In the genomic region with DNA sequence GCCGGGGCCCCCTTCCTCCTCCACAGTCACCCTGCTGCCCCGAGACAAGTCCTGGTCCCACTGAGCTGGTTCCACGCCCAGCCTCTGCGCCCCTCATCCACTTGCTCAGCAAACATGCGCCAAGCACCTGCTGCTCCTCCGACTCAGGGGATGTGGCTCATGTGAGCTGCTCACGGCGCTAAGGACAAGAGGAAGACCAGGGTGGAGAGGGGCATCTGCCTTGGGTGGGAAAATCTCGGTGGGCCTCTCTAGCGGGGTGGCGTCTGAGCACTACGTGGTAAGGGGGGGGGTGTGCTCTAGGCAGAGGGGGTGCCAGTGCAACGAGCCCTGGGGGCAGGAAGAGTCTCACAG, we compare ENCODE assay signal across 18 cellular contexts. TPM values are rescaled to one million over a fixed set of nuclear protein-coding genes. Genes with fewer than 3 reads are reported as not detected.
DNase-seq lines count a peak whose midpoint lies in the region; ATAC-seq, FAIRE-seq and TF ChIP-seq lines count a peak whose summit lies in the region.
"Had no signal": no experiment of that assay in that cellular context is flagged by ENCODE, and none has a peak within 500 bp of the region (broad histone marks: within the 10 kb centered on the region; RNA-seq: fewer than 3 reads in every experiment).

No MANE protein-coding gene starts in this region.

- no peak for TF ChIP-seq RAD21 in K562 (CRISPR knock-in tag; conservative IDR thresholded peaks at IDR 0.05 in 1 of 2, IDR thresholded peaks at IDR 0.05 in 1 of 2)

- no peaks in the 10 kb centered on the region for H3K27me3 ChIP-seq in K562 (ENCODE audit: control insufficient read depth in 2 of 2, insufficient read depth in 2 of 2, low read length in 2 of 2)
- peaks cover 0 to 33% of the 10 kb centered on the region in 2 donors for H3K27me3 ChIP-seq in left lung
- H3K27me3 ChIP-seq in thoracic aorta (replicated peaks; ENCODE audit: insufficient read depth): no peaks in the 10 kb centered on the region

- H3K36me3 ChIP-seq in K562 (ENCODE audit: control insufficient read depth, insufficient read depth, low read length) (peaks cover 33% of the 10 kb centered on the region; the same call in 1 of the 3 replicates), left lung (peaks cover 0 to 4% of the 10 kb centered on the region in 2 donors), thoracic aorta (no peaks in the 10 kb centered on the region)
- H3K36me3 ChIP-seq: Peyer's patch had no signal

- no peak for TF ChIP-seq EP300 in K562 (IDR thresholded peaks at IDR 0.05; ENCODE audit: low read length)

- peaks cover 71% of the 10 kb centered on the region for H3K79me2 ChIP-seq in K562 (ENCODE audit: control insufficient read depth, insufficient read depth, low read length)

- no peak for TF ChIP-seq POLR2A in K562 (conservative IDR thresholded peaks at IDR 0.05)

- H2AFZ ChIP-seq in K562 (ENCODE audit: low read depth, low read length): no peak overlapping the region

- H3K27ac ChIP-seq in K562 (ENCODE audit: extremely low read depth, low read depth, low read length) (no peak overlapping the region), left lung (peak overlapping the region; percentile 86), thoracic aorta (peak overlapping the region; percentile 20 to 95)

- ATAC-seq in K562 (no peak), left lung (no peak), thoracic aorta (ENCODE audit: insufficient number of reproducible peaks, low FRiP score, low read depth) (no peak), GM21447 (IDR thresholded peaks at IDR 0.05; ENCODE audit: unreplicated experiment) (no peak)

- DNase-seq in HTR-8/SVneo (ENCODE audit: insufficient read length, low spot score) (no peak), K562 (ENCODE audit: extremely low read depth in 1 of 4, low spot score in 3 of 4) (no peak), left lung (peak; percentile 33 to 83), thoracic aorta (ENCODE audit: low spot score) (no peak), NCI-H1694 (lab: John Stamatoyannopoulos, UW) (no peak), activated gamma-delta T cell (lab: John Stamatoyannopoulos, UW) (no peak)
- no peak for DNase-seq in activated CD4-positive, CD25-positive, alpha-beta regulatory T cell (lab: John Stamatoyannopoulos, UW)
- DNase-seq: activated CD4-positive, alpha-beta memory T cell treated with anti-CD3 and anti-CD28 coated beads, Interleukin-2, amount 10 ng/mL, durations not matched to agents 7 days and 5 days; activated effector memory CD4-positive, alpha-beta T cell treated with anti-CD3 and anti-CD28 coated beads, Interleukin-2, amount 50 U/mL, for 16 hours; EL; hypothalamus; midbrain; MV-4-11; Peyer's patch; stimulated activated CD4-positive, alpha-beta T cell treated with anti-CD3 and anti-CD28 coated beads, Interleukin-1b, Interleukin-23, amount 100 ng/mL, for 48 hours had no signal

- H3K9ac ChIP-seq in K562 (ENCODE audit: insufficient read depth in 1 of 2, low read depth in 2 of 2, low read length in 2 of 2): peak overlapping the region in 1 of 2 experiments; percentile 56; a peak in 2 of 4 replicates

- in situ Hi-C loops in K562 (cut with MboI): loop anchor here (10.0 kb wide), 1 partner anchor 368 kb away; no protein-coding TSS in a partner anchor

- H3K9me3 ChIP-seq in K562 (replicated peaks; ENCODE audit: control insufficient read depth, insufficient read depth, low read depth, low read length) (no peaks in the 10 kb centered on the region), left lung (no peaks in the 10 kb centered on the region), thoracic aorta (no peaks in the 10 kb centered on the region)
- H3K9me3 ChIP-seq: Peyer's patch had no signal

- intact Hi-C loops in K562 (cut with micrococcal nuclease) (no loop called here), left lung (cut with DNase I) (no loop called here)

- no TSS peak for BruUV-seq in K562 (replicated peaks; lab: Mats Ljungman, UMichigan)

- peaks cover 4% of the 10 kb centered on the region for H3K9me1 ChIP-seq in K562 (ENCODE audit: control insufficient read depth, insufficient read depth, low read length)

- TF ChIP-seq CTCF in K562 (IDR thresholded peaks at IDR 0.05 in 2 of 3, conservative IDR thresholded peaks at IDR 0.05 in 1 of 3; ENCODE audit: insufficient read depth in 2 of 3, low read depth in 1 of 3, low read length in 3 of 3): no peak
- TF ChIP-seq CTCF in left lung (IDR thresholded peaks at IDR 0.05): no peak
- TF ChIP-seq CTCF in thoracic aorta (IDR thresholded peaks at IDR 0.05): no peak

- FAIRE-seq in HTR-8/SVneo (lab: Jason Lieb, UNC) (peak; percentile 89), K562 (lab: Jason Lieb, UNC) (no peak)
- FAIRE-seq: bronchial epithelial cell, H54 had no signal

- H3K4me1 ChIP-seq in K562 (replicated peaks in 1 of 2; ENCODE audit: control insufficient read depth in 2 of 2, insufficient read depth in 2 of 2, low read length in 2 of 2): peaks cover 52 to 96% of the 10 kb centered on the region in 2 experiments
- peaks cover 30 to 95% of the 10 kb centered on the region in 2 donors for H3K4me1 ChIP-seq in left lung
- peaks cover 60 to 87% of the 10 kb centered on the region in 2 donors for H3K4me1 ChIP-seq in thoracic aorta (ENCODE audit: control insufficient read depth in 1 of 2, low read depth in 2 of 2)

- POLR2A ChIA-PET in K562 (lab: Yijun Ruan, JAX): interaction anchor here (0.5 kb wide), 1 partner anchor 14 kb away, joined by 3 read pairs; no protein-coding TSS in a partner anchor

- H3K4me3 ChIP-seq in K562: no peak overlapping the region
- H3K4me3 ChIP-seq in left lung: no peak overlapping the region
- H3K4me3 ChIP-seq in thoracic aorta: peak overlapping the region; percentile 16
- H3K4me3 ChIP-seq: Peyer's patch had no signal

- 94% methylated on average over 3 of the region's 13 CpGs for WGBS in K562 (ENCODE audit: insufficient coverage, low coverage, missing lambda C conversion rate)

- CTCF ChIA-PET in K562 (lab: Yijun Ruan, JAX; ENCODE audit: low intra/inter-chr PET ratio): no interaction called here

- H4K20me1 ChIP-seq in K562 (replicated peaks; ENCODE audit: control insufficient read depth, insufficient read depth, low read length): peaks cover 13% of the 10 kb centered on the region; the same call in 1 of the 2 replicates

- no peak overlapping the region for H3K4me2 ChIP-seq in K562 (ENCODE audit: insufficient read depth, low read length)

RNA-seq across cellular contexts. Expression of gene LAMA5, which starts 4.5 kb away (rescaled TPM):
- 218 and 612 TPM in 2 replicates for total RNA-seq in K562 (2011; cell fraction: chromatin; rRNA removed; ENCODE audit: low replicate concordance)
- 256 and 378 TPM in 2 replicates for total RNA-seq in K562 (2011; cell fraction: nucleolus; rRNA removed)
- total RNA-seq in K562 (2011; cell fraction: nucleoplasm; rRNA removed): 206 and 238 TPM in 2 replicates
- 26.4 and 38.3 TPM in 2 replicates for total RNA-seq in K562 (2014; rRNA removed)
- total RNA-seq in K562 (2014; rRNA removed; fragmentation: Illumina TruSeq; extraction: Trizol): 2.2 and 3.2 TPM in 2 replicates
- total RNA-seq in K562 (2015; rRNA removed; fragmentation: Illumina TruSeq; extraction: Trizol): 11.3 and 11.7 TPM in 2 replicates
- total RNA-seq in K562 (2021): 86.4 and 101 TPM in 2 replicates
- polyA plus RNA-seq in K562 (2011; rRNA removed): 4.4 and 10.0 TPM in 2 replicates
- polyA plus RNA-seq in K562 (2011; cell fraction: cytosol; rRNA removed): 3.9 and 11.1 TPM in 2 replicates
- 130 and 166 TPM in 2 replicates for polyA plus RNA-seq in K562 (2011; cell fraction: nucleus; rRNA removed)
- 49.7 and 63.1 TPM in 2 replicates for polyA plus RNA-seq in K562 (2012)
- 7.8 and 20.0 TPM in 2 replicates for polyA plus RNA-seq in K562 (2014; fragmentation: Illumina TruSeq; extraction: Trizol)
- polyA plus RNA-seq in K562 (2014; fragmentation: Nextera tagmentation; extraction: Ambion mirVana): under 1 TPM; 0.31 to 0.48 TPM
- polyA plus RNA-seq in K562 (2014; rRNA removed): 60.2 and 67.3 TPM in 2 replicates
- polyA minus RNA-seq in K562 (2011; rRNA and poly(A)+ RNA removed): 1.5 and 1.9 TPM in 2 replicates
- polyA minus RNA-seq in K562 (2011; cell fraction: cytosol; rRNA and poly(A)+ RNA removed): 11.0 and 21.3 TPM in 2 replicates
- polyA minus RNA-seq in K562 (2011; cell fraction: nucleus; rRNA and poly(A)+ RNA removed): 33.7 and 42.1 TPM in 2 replicates
- 100 to 1,000 TPM; 222 to 267 TPM for total RNA-seq in left lung
- 100 to 1,000 TPM; 289 to 333 TPM for total RNA-seq in thoracic aorta

RNA-seq across cellular contexts. Expression of gene RPS21, which starts 24.3 kb away (rescaled TPM):
- total RNA-seq in K562 (2011; cell fraction: chromatin; rRNA removed; ENCODE audit: low replicate concordance): 256 and 439 TPM in 2 replicates
- 1,390 and 1,394 TPM in 2 replicates for total RNA-seq in K562 (2011; cell fraction: nucleolus; rRNA removed)
- total RNA-seq in K562 (2011; cell fraction: nucleoplasm; rRNA removed): 1,168 and 2,200 TPM in 2 replicates
- total RNA-seq in K562 (2014; rRNA removed) (1,801 and 2,504 TPM in 2 replicates), K562 (2014; rRNA removed; fragmentation: Illumina TruSeq; extraction: Trizol) (1,196 and 1,380 TPM in 2 replicates), K562 (2015; rRNA removed; fragmentation: Illumina TruSeq; extraction: Trizol) (1,567 and 1,716 TPM in 2 replicates), K562 (2021) (3,091 and 3,491 TPM in 2 replicates), left lung (1,000 to 10,000 TPM; 1,004 to 1,135 TPM), thoracic aorta (1,000 to 10,000 TPM; 1,025 to 2,724 TPM)
- polyA plus RNA-seq in K562 (2011; rRNA removed) (5,647 and 7,256 TPM in 2 replicates), K562 (2014; fragmentation: Illumina TruSeq; extraction: Trizol) (1,908 and 2,386 TPM in 2 replicates), K562 (2014; fragmentation: Nextera tagmentation; extraction: Ambion mirVana) (1,000 to 10,000 TPM; 3,588 to 3,968 TPM), K562 (2014; rRNA removed) (3,958 and 4,439 TPM in 2 replicates)
- 8,200 and 10,658 TPM in 2 replicates for polyA plus RNA-seq in K562 (2011; cell fraction: cytosol; rRNA removed)
- polyA plus RNA-seq in K562 (2011; cell fraction: nucleus; rRNA removed): 3,206 and 5,803 TPM in 2 replicates
- polyA plus RNA-seq in K562 (2012): 4,519 and 5,994 TPM in 2 replicates
- 1,429 and 1,744 TPM in 2 replicates for polyA minus RNA-seq in K562 (2011; rRNA and poly(A)+ RNA removed)
- 755 and 891 TPM in 2 replicates for polyA minus RNA-seq in K562 (2011; cell fraction: cytosol; rRNA and poly(A)+ RNA removed)
- polyA minus RNA-seq in K562 (2011; cell fraction: nucleus; rRNA and poly(A)+ RNA removed): 430 and 792 TPM in 2 replicates

RNA-seq across cellular contexts. Expression of gene CABLES2, which starts 44.5 kb away (rescaled TPM):
- 3.6 and 7.1 TPM in 2 replicates for total RNA-seq in K562 (2011; cell fraction: chromatin; rRNA removed; ENCODE audit: low replicate concordance)
- total RNA-seq in K562 (2011; cell fraction: nucleolus; rRNA removed): 3.0 and 3.3 TPM in 2 replicates
- 2.5 and 3.0 TPM in 2 replicates for total RNA-seq in K562 (2011; cell fraction: nucleoplasm; rRNA removed)
- total RNA-seq in K562 (2014; rRNA removed) (1.2 and 2.0 TPM in 2 replicates), K562 (2014; rRNA removed; fragmentation: Illumina TruSeq; extraction: Trizol) (0.93 and 1.3 TPM in 2 replicates), K562 (2015; rRNA removed; fragmentation: Illumina TruSeq; extraction: Trizol) (1.4 and 1.6 TPM in 2 replicates), K562 (2021) (3.7 and 4.2 TPM in 2 replicates), left lung (1 to 10 TPM; 4.1 to 6.3 TPM), thoracic aorta (1 to 10 TPM; 2.1 to 9.2 TPM)
- polyA plus RNA-seq in K562 (2011; rRNA removed) (2.2 and 2.5 TPM in 2 replicates), K562 (2014; fragmentation: Illumina TruSeq; extraction: Trizol) (2.7 and 3.2 TPM in 2 replicates), K562 (2014; fragmentation: Nextera tagmentation; extraction: Ambion mirVana) (under 1 TPM; 0.46 to 0.72 TPM), K562 (2014; rRNA removed) (2.1 and 2.2 TPM in 2 replicates)
- 2.6 and 3.8 TPM in 2 replicates for polyA plus RNA-seq in K562 (2011; cell fraction: cytosol; rRNA removed)
- polyA plus RNA-seq in K562 (2011; cell fraction: nucleus; rRNA removed): 5.3 and 9.0 TPM in 2 replicates
- polyA plus RNA-seq in K562 (2012): 3.9 and 7.7 TPM in 2 replicates
- polyA minus RNA-seq in K562 (2011; rRNA and poly(A)+ RNA removed): 1.1 and 1.7 TPM in 2 replicates
- 5.1 and 5.4 TPM in 2 replicates for polyA minus RNA-seq in K562 (2011; cell fraction: cytosol; rRNA and poly(A)+ RNA removed)
- polyA minus RNA-seq in K562 (2011; cell fraction: nucleus; rRNA and poly(A)+ RNA removed): 1.6 and 1.7 TPM in 2 replicates

RNA-seq across cellular contexts. Expression of gene ADRM1, which starts 59.8 kb away (rescaled TPM):
- total RNA-seq in K562 (2011; cell fraction: chromatin; rRNA removed; ENCODE audit: low replicate concordance): 21.6 and 87.3 TPM in 2 replicates
- total RNA-seq in K562 (2011; cell fraction: nucleolus; rRNA removed): 87.6 and 87.7 TPM in 2 replicates
- total RNA-seq in K562 (2011; cell fraction: nucleoplasm; rRNA removed): 41.0 and 41.6 TPM in 2 replicates
- total RNA-seq in K562 (2014; rRNA removed) (223 and 261 TPM in 2 replicates), K562 (2014; rRNA removed; fragmentation: Illumina TruSeq; extraction: Trizol) (22.5 and 32.1 TPM in 2 replicates), K562 (2015; rRNA removed; fragmentation: Illumina TruSeq; extraction: Trizol) (125 and 136 TPM in 2 replicates), K562 (2021) (159 and 160 TPM in 2 replicates), left lung (10 to 100 TPM; 60.1 to 96.9 TPM), thoracic aorta (100 to 1,000 TPM in 1 of 2 donors, 10 to 100 TPM in 1; 98.8 to 113 TPM)
- polyA plus RNA-seq in K562 (2011; rRNA removed) (57.6 and 67.4 TPM in 2 replicates), K562 (2014; fragmentation: Illumina TruSeq; extraction: Trizol) (49.3 and 107 TPM in 2 replicates), K562 (2014; fragmentation: Nextera tagmentation; extraction: Ambion mirVana) (10 to 100 TPM in 1 of 2 experiments, 1 to 10 TPM in 1; 5.0 to 21.6 TPM), K562 (2014; rRNA removed) (192 and 201 TPM in 2 replicates)
- 69.2 and 237 TPM in 2 replicates for polyA plus RNA-seq in K562 (2011; cell fraction: cytosol; rRNA removed)
- 65.6 and 116 TPM in 2 replicates for polyA plus RNA-seq in K562 (2011; cell fraction: nucleus; rRNA removed)
- polyA plus RNA-seq in K562 (2012): 109 and 153 TPM in 2 replicates
- polyA minus RNA-seq in K562 (2011; rRNA and poly(A)+ RNA removed): 16.1 and 32.6 TPM in 2 replicates
- 51.8 and 55.0 TPM in 2 replicates for polyA minus RNA-seq in K562 (2011; cell fraction: cytosol; rRNA and poly(A)+ RNA removed)
- polyA minus RNA-seq in K562 (2011; cell fraction: nucleus; rRNA and poly(A)+ RNA removed): 42.8 and 44.0 TPM in 2 replicates

Comparison
In these comparisons a context has a peak if more than half of its experiments do, and no peak if none do; other contexts are left out.
1. DNase-seq: peak in left lung (2 of 2); none in HTR-8/SVneo (single experiment), K562 (0 of 4), thoracic aorta (single experiment), NCI-H1694 (single experiment), activated CD4-positive, CD25-positive, alpha-beta regulatory T cell (0 of 4) and activated gamma-delta T cell (single experiment).